In genomic region chr3:10717756-10718155, GRCh38 we compare ENCODE assay signal across 37 cellular contexts.
"Had no signal": no experiment of that assay in that cellular context is flagged by ENCODE, and none has a peak within 500 bp of the region (broad histone marks: within the 10 kb centered on the region; RNA-seq: fewer than 3 reads in every experiment).

No MANE protein-coding gene starts in this region.

- H3K9me3 Mint-ChIP-seq: activated B cell treated with CpG ODN at 0.5 μM for 24 hours; activated CD4-positive, alpha-beta memory T cell treated with anti-CD3 and anti-CD28 coated beads for 36 hours; activated CD4-positive, alpha-beta T cell treated with anti-CD3 and anti-CD28 coated beads, Interleukin-2, amount 10 ng/mL, durations not matched to agents 24 days and 14 days; activated naive CD4-positive, alpha-beta T cell treated with anti-CD3 and anti-CD28 coated beads, Interleukin-2, amount 50 U/mL, for 72 hours; activated naive CD8-positive, alpha-beta T cell treated with anti-CD3 and anti-CD28 coated beads for 36 hours; activated T-helper 1 cell treated with anti-CD3 and anti-CD28 coated beads, Interleukin-12 subunit alpha, Interleukin-12 subunit beta, Interleukin-2, Interleukin-4 antibody, amounts not matched to agents 30 ng/mL and 10 ng/mL and 1 ng/mL, durations not matched to agents 14 hours and 24 hours and 36 hours; activated T-helper 17 cell treated with anti-CD3 and anti-CD28 coated beads, Interleukin-2, amount 50 U/mL, for 72 hours; central memory CD8-positive, alpha-beta T cell; T-helper 2 cell treated with Interferon-gamma antibody and Interleukin-4, amounts not matched to agents 5 μg/mL and 100 μg/mL, for 36 hours had no signal

- H3K4me3 ChIP-seq: adrenal gland, body of pancreas, breast epithelium had no signal

- DNase-seq: activated B cell treated with CpG ODN at 0.5 μM for 24 hours; activated CD4-positive, alpha-beta memory T cell treated with anti-CD3 and anti-CD28 coated beads for 36 hours; activated CD4-positive, alpha-beta T cell treated with anti-CD3 and anti-CD28 coated beads for 4 hours; activated CD4-positive, alpha-beta T cell treated with anti-CD3 and anti-CD28 coated beads, Interleukin-2, amount 10 ng/mL, durations not matched to agents 24 days and 14 days; activated CD4-positive, alpha-beta T cell treated with anti-CD3 and anti-CD28 coated beads, Interleukin-2, amount 50 U/mL, for 1 hour; activated CD4-positive, alpha-beta T cell treated with anti-CD3 and anti-CD28 coated beads, Interleukin-2, amount 50 U/mL, for 4 hours; activated CD4-positive, CD25-positive, alpha-beta regulatory T cell treated with anti-CD3 and anti-CD28 coated beads, Interleukin-2, amount 50 U/mL, for 72 hours; activated CD8-positive, alpha-beta T cell treated with anti-CD3 and anti-CD28 coated beads for 36 hours; activated effector memory CD4-positive, alpha-beta T cell treated with anti-CD3 and anti-CD28 coated beads, Interleukin-2, amount 50 U/mL, for 16 hours; activated gamma-delta T cell treated with Interleukin-2 at 50 U/mL for 16 hours; activated naive CD4-positive, alpha-beta T cell; activated naive CD4-positive, alpha-beta T cell treated with anti-CD3 and anti-CD28 coated beads for 36 hours; activated naive CD4-positive, alpha-beta T cell treated with anti-CD3 and anti-CD28 coated beads, Interleukin-2, amount 50 U/mL, for 16 hours; activated naive CD8-positive, alpha-beta T cell treated with anti-CD3 and anti-CD28 coated beads for 36 hours; activated T-cell treated with anti-CD3 and anti-CD28 coated beads for 4 hours; activated T-cell treated with anti-CD3 and anti-CD28 coated beads, Interleukin-2, amount 50 U/mL, for 1 hour; activated T-cell treated with anti-CD3 and anti-CD28 coated beads, Interleukin-2, amount 50 U/mL, for 4 hours; activated T-cell treated with anti-CD3 and anti-CD28 coated beads, Interleukin-2, amount 50 U/mL, for 72 hours; adrenal gland; amniotic stem cell; aorta; body of pancreas; brain microvascular endothelial cell; caudate nucleus; cerebellar nuclear complex; SW 1271; T-helper 1 cell; T-helper 2 cell; T-helper 9 cell had no signal

- H3K36me3 Mint-ChIP-seq: activated CD4-positive, alpha-beta memory T cell treated with anti-CD3 and anti-CD28 coated beads for 36 hours; activated naive CD4-positive, alpha-beta T cell treated with anti-CD3 and anti-CD28 coated beads, Interleukin-2, amount 50 U/mL, for 72 hours; activated naive CD8-positive, alpha-beta T cell treated with anti-CD3 and anti-CD28 coated beads for 36 hours had no signal

- H3K4me1 ChIP-seq: adrenal gland, body of pancreas, breast epithelium had no signal

- H3K27ac ChIP-seq: adrenal gland, body of pancreas, brain microvascular endothelial cell, breast epithelium, VCaP had no signal

- H3K4me1 Mint-ChIP-seq: activated B cell treated with CpG ODN at 0.5 μM for 24 hours; activated CD4-positive, alpha-beta T cell treated with anti-CD3 and anti-CD28 coated beads, Interleukin-2, amount 10 ng/mL, durations not matched to agents 24 days and 14 days; activated naive CD8-positive, alpha-beta T cell treated with anti-CD3 and anti-CD28 coated beads for 36 hours; activated T-helper 17 cell treated with anti-CD3 and anti-CD28 coated beads, Interleukin-2, amount 50 U/mL, for 72 hours; central memory CD8-positive, alpha-beta T cell had no signal

- H3K9me3 ChIP-seq: adrenal gland, body of pancreas had no signal

- H3K27ac Mint-ChIP-seq: activated B cell treated with CpG ODN at 0.5 μM for 24 hours; activated CD4-positive, alpha-beta memory T cell treated with anti-CD3 and anti-CD28 coated beads for 36 hours; activated CD4-positive, alpha-beta T cell treated with anti-CD3 and anti-CD28 coated beads, Interleukin-2, amount 10 ng/mL, durations not matched to agents 24 days and 14 days; activated CD8-positive, alpha-beta T cell treated with anti-CD3 and anti-CD28 coated beads for 36 hours; activated naive CD4-positive, alpha-beta T cell treated with anti-CD3 and anti-CD28 coated beads for 36 hours; activated naive CD4-positive, alpha-beta T cell treated with anti-CD3 and anti-CD28 coated beads, Interleukin-2, amount 50 U/mL, for 72 hours; activated naive CD8-positive, alpha-beta T cell treated with anti-CD3 and anti-CD28 coated beads for 36 hours; activated T-cell treated with anti-CD3 and anti-CD28 coated beads, Interleukin-2, amount 50 U/mL, for 72 hours; activated T-helper 1 cell treated with anti-CD3 and anti-CD28 coated beads, Interleukin-12 subunit alpha, Interleukin-12 subunit beta, Interleukin-2, Interleukin-4 antibody, amounts not matched to agents 30 ng/mL and 10 ng/mL and 1 ng/mL, durations not matched to agents 14 hours and 24 hours and 36 hours; activated T-helper 17 cell treated with anti-CD3 and anti-CD28 coated beads, Interleukin-2, amount 50 U/mL, for 72 hours; T-helper 1 cell treated with Interleukin-12 subunit alpha and Interleukin-12 subunit beta and Interleukin-4 antibody, amounts not matched to agents 30 μg/mL and 1 μg/mL, for 36 hours; T-helper 2 cell treated with Interferon-gamma antibody and Interleukin-4, amounts not matched to agents 5 μg/mL and 100 μg/mL, for 36 hours had no signal

- H3K27me3 ChIP-seq: body of pancreas, brain microvascular endothelial cell had no signal

- H3K36me3 ChIP-seq: adrenal gland, brain microvascular endothelial cell, breast epithelium had no signal

- H3K4me3 Mint-ChIP-seq: activated B cell treated with CpG ODN at 0.5 μM for 24 hours; activated CD4-positive, alpha-beta memory T cell treated with anti-CD3 and anti-CD28 coated beads for 36 hours; activated CD4-positive, alpha-beta T cell treated with anti-CD3 and anti-CD28 coated beads, Interleukin-2, amount 10 ng/mL, durations not matched to agents 24 days and 14 days; activated CD8-positive, alpha-beta T cell treated with anti-CD3 and anti-CD28 coated beads for 36 hours; activated naive CD4-positive, alpha-beta T cell treated with anti-CD3 and anti-CD28 coated beads for 36 hours; activated naive CD8-positive, alpha-beta T cell treated with anti-CD3 and anti-CD28 coated beads for 36 hours; activated T-cell treated with anti-CD3 and anti-CD28 coated beads, Interleukin-2, amount 50 U/mL, for 4 hours; activated T-cell treated with anti-CD3 and anti-CD28 coated beads, Interleukin-2, amount 50 U/mL, for 72 hours; activated T-helper 1 cell treated with anti-CD3 and anti-CD28 coated beads, Interleukin-12 subunit alpha, Interleukin-12 subunit beta, Interleukin-2, Interleukin-4 antibody, amounts not matched to agents 30 ng/mL and 10 ng/mL and 1 ng/mL, durations not matched to agents 14 hours and 24 hours and 36 hours; activated T-helper 17 cell treated with anti-CD3 and anti-CD28 coated beads, Interleukin-2, amount 50 U/mL, for 72 hours; central memory CD8-positive, alpha-beta T cell; T-helper 1 cell treated with Interleukin-12 subunit alpha and Interleukin-12 subunit beta and Interleukin-4 antibody, amounts not matched to agents 30 μg/mL and 1 μg/mL, for 36 hours; T-helper 2 cell treated with Interferon-gamma antibody and Interleukin-4, amounts not matched to agents 5 μg/mL and 100 μg/mL, for 36 hours had no signal

- ATAC-seq: activated CD8-positive, alpha-beta T cell treated with anti-CD3 and anti-CD28 coated beads for 36 hours; activated naive CD4-positive, alpha-beta T cell treated with anti-CD3 and anti-CD28 coated beads, Interleukin-2, amount 50 U/mL, for 72 hours; activated T-cell treated with anti-CD3 and anti-CD28 coated beads, Interleukin-2, amount 50 U/mL, for 4 hours; activated T-cell treated with anti-CD3 and anti-CD28 coated beads, Interleukin-2, amount 50 U/mL, for 72 hours; activated T-helper 17 cell treated with anti-CD3 and anti-CD28 coated beads, Interleukin-2, amount 50 U/mL, for 72 hours; body of pancreas had no signal
